Comparison of ENCODE assay signal across 35 cellular contexts in genomic region chr13:93029536-93029935, GRCh38.
DNase-seq lines count a peak whose midpoint lies in the region; ATAC-seq and TF ChIP-seq lines count a peak whose summit lies in the region.
"Had no signal": no experiment of that assay in that cellular context is flagged by ENCODE, and none has a peak within 500 bp of the region (broad histone marks: within the 10 kb centered on the region; RNA-seq: fewer than 3 reads in every experiment).

No MANE protein-coding gene starts in this region.

- H3K4me1 ChIP-seq in foreskin keratinocyte, result no peaks in the 10 kb centered on the region
- H3K4me1 ChIP-seq: BE2C, left lung, SJCRH30, testis had no signal

- no peak for TF ChIP-seq CTCF in AG09309 (IDR thresholded peaks at IDR 0.05; ENCODE audit: control insufficient read depth, insufficient read depth, low read depth, low read length, missing control alignments)
- TF ChIP-seq CTCF in chondrocyte (IDR thresholded peaks at IDR 0.05), result no peak
- no peak for TF ChIP-seq CTCF in foreskin keratinocyte (conservative IDR thresholded peaks at IDR 0.05)

- H3K27me3 Mint-ChIP-seq in chondrocyte (ENCODE audit: low read depth), result peaks cover 6% of the 10 kb centered on the region
- H3K27me3 Mint-ChIP-seq: central memory CD8-positive, alpha-beta T cell had no signal

- H3K4me3 ChIP-seq in AG09309 (ENCODE audit: control insufficient read depth, low read depth, low read length), result no peak overlapping the region
- H3K4me3 ChIP-seq: dorsolateral prefrontal cortex, left lung, ovary, SJCRH30, testis had no signal

- ATAC-seq in foreskin keratinocyte (no peak), GM19023 (IDR thresholded peaks at IDR 0.05; ENCODE audit: unreplicated experiment) (no peak), GM19035 (IDR thresholded peaks at IDR 0.05; ENCODE audit: unreplicated experiment) (no peak)
- ATAC-seq: activated naive CD4-positive, alpha-beta T cell treated with anti-CD3 and anti-CD28 coated beads, Interleukin-2, amount 50 U/mL, for 72 hours; left lung had no signal

- H3K27ac ChIP-seq in foreskin keratinocyte, result no peak overlapping the region
- H3K27ac ChIP-seq: dorsolateral prefrontal cortex, left lung, ovary, SJCRH30, testis, WERI-Rb-1 had no signal

- H3K27ac Mint-ChIP-seq in chondrocyte (ENCODE audit: unreplicated experiment), result peak overlapping the region; percentile 65
- H3K27ac Mint-ChIP-seq: activated naive CD4-positive, alpha-beta T cell treated with anti-CD3 and anti-CD28 coated beads, Interleukin-2, amount 50 U/mL, for 72 hours; nephron progenitor cell had no signal

- H3K4me3 Mint-ChIP-seq in chondrocyte (ENCODE audit: unreplicated experiment), result no peak overlapping the region
- H3K4me3 Mint-ChIP-seq: central memory CD8-positive, alpha-beta T cell; nephron progenitor cell had no signal

- peaks cover 8% of the 10 kb centered on the region for H3K4me1 Mint-ChIP-seq in chondrocyte (ENCODE audit: low read depth)
- H3K4me1 Mint-ChIP-seq: central memory CD8-positive, alpha-beta T cell; nephron progenitor cell had no signal

- H3K36me3 Mint-ChIP-seq in chondrocyte (ENCODE audit: low read depth), result no peaks in the 10 kb centered on the region
- H3K36me3 Mint-ChIP-seq: activated naive CD4-positive, alpha-beta T cell treated with anti-CD3 and anti-CD28 coated beads, Interleukin-2, amount 50 U/mL, for 72 hours had no signal

- no peaks in the 10 kb centered on the region for H3K27me3 ChIP-seq in foreskin keratinocyte
- H3K27me3 ChIP-seq: BE2C, dorsolateral prefrontal cortex, left lung, ovary, SJCRH30, testis had no signal

- H3K9me3 Mint-ChIP-seq in chondrocyte (ENCODE audit: low read depth), result no peaks in the 10 kb centered on the region
- H3K9me3 Mint-ChIP-seq: nephron progenitor cell had no signal

- DNase-seq in AG09309 (ENCODE audit: low read depth) (peak; percentile 17), LHCN-M2 (ENCODE audit: low read depth) (peak; percentile 5), chondrocyte (ENCODE audit: low spot score) (no peak), foreskin keratinocyte (peak; percentile 14 to 63), OCI-M2 (lab: John Stamatoyannopoulos, UW; ENCODE audit: unreplicated experiment) (no peak), NCI-H187 (lab: John Stamatoyannopoulos, UW) (no peak)
- DNase-seq: activated CD4-positive, alpha-beta T cell treated with anti-CD3 and anti-CD28 coated beads for 48 hours; activated effector memory CD4-positive, alpha-beta T cell treated with Interleukin-2 at 50 U/mL for 16 hours; activated T-cell treated with anti-CD3 and anti-CD28 coated beads, Interleukin-2, amount 50 U/mL, for 1 hour; anterior cingulate cortex; BE2C; DMS 273 treated with DMSO at 0.1 percent for 48 hours; dorsolateral prefrontal cortex; glutamatergic neuron; islet precursor cell; left lung; mesenchymal stem cell; NCI-H1092 treated with DMSO at 0.1 percent for 48 hours; NCI-H187 treated with DMSO at 0.1 percent for 48 hours; NCI-H2171; NCI-H510A; nephron progenitor cell; ovary; RPMI8226; SJCRH30; small intestine; stimulated activated CD4-positive, alpha-beta T cell treated with anti-CD3 and anti-CD28 coated beads, Interleukin-1b, Interleukin-23, amount 100 ng/mL, for 48 hours; stimulated activated naive CD4-positive, alpha-beta T cell treated with Interleukin-2 at 50 U/mL for 16 hours; T-helper 9 cell; testis; WERI-Rb-1 had no signal

Comparison
In these comparisons a context has a peak if more than half of its experiments do, and no peak if none do; other contexts are left out.
1. DNase-seq: peak in AG09309 (single experiment), LHCN-M2 (single experiment) and foreskin keratinocyte (2 of 2); none in chondrocyte (single experiment), OCI-M2 (single experiment) and NCI-H187 (0 of 2).